Comparison of ENCODE assay signal across 13 cellular contexts in genomic region chr11:80103149-80103859, GRCh38.
DNase-seq lines count a peak whose midpoint lies in the region; FAIRE-seq and TF ChIP-seq lines count a peak whose summit lies in the region.
"Had no signal": no experiment of that assay in that cellular context is flagged by ENCODE, and none has a peak within 500 bp of the region (broad histone marks: within the 10 kb centered on the region; RNA-seq: fewer than 3 reads in every experiment).

No MANE protein-coding gene starts in this region.

- DNase-seq in ACHN (peak; percentile 90), HT1080 (ENCODE audit: low read depth) (peak; percentile 96), astrocyte of the cerebellum (ENCODE audit: low read depth) (peak; percentile 61), keratinocyte (ENCODE audit: low read depth, low spot score) (peak; percentile 75), frontal cortex (ENCODE audit: low spot score in 2 of 2) (no peak), C1 segment of cervical spinal cord (lab: John Stamatoyannopoulos, UW) (no peak)
- no peak for DNase-seq in activated CD4-positive, alpha-beta T cell treated with anti-CD3 and anti-CD28 coated beads, Interleukin-2, amount 50 U/mL, for 48 hours
- DNase-seq in NK-92 treated with Interleukin-12 subunit alpha and Interleukin-12 subunit beta, amount 100 ng/mL, for 24 hours (lab: John Stamatoyannopoulos, UW) = no peak
- DNase-seq: immature natural killer cell; naive thymus-derived CD4-positive, alpha-beta T cell; NCI-H82; stimulated activated CD4-positive, alpha-beta T cell treated with anti-CD3 and anti-CD28 coated beads, Interleukin-15, amount 100 ng/mL, for 24 hours; T-helper 2 cell had no signal

- TF ChIP-seq CTCF in astrocyte of the cerebellum (IDR thresholded peaks at IDR 0.05; ENCODE audit: low read depth, low read length, missing control alignments) (no peak), keratinocyte (optimal IDR thresholded peaks at IDR 0.05 in 1 of 3, IDR thresholded peaks at IDR 0.05 in 1 of 3, conservative IDR thresholded peaks at IDR 0.05 in 1 of 3; ENCODE audit: extremely low read depth in 1 of 3, insufficient read depth in 2 of 3, low read length in 3 of 3) (no peak)

- H3K27me3 ChIP-seq in keratinocyte (ENCODE audit: control insufficient read depth, extremely low read depth, insufficient read depth, low read length) = no peaks in the 10 kb centered on the region

- no peaks in the 10 kb centered on the region for H4K20me1 ChIP-seq in keratinocyte (ENCODE audit: control insufficient read depth, extremely low read depth, insufficient read depth, low read length)

- FAIRE-seq in keratinocyte (lab: Jason Lieb, UNC) (peak; percentile 81), frontal cortex (lab: Jason Lieb, UNC) (no peak)

- H3K79me2 ChIP-seq in keratinocyte (ENCODE audit: control insufficient read depth, insufficient read depth, low read length) = no peaks in the 10 kb centered on the region

- peak overlapping the region; percentile 29 for H3K27ac ChIP-seq in keratinocyte (ENCODE audit: control insufficient read depth, insufficient read depth, low read length)

- H3K9me1 ChIP-seq in keratinocyte (ENCODE audit: control insufficient read depth, extremely low read depth, insufficient read depth, low read length) = no peaks in the 10 kb centered on the region

- in situ Hi-C loops in ACHN (cut with HindIII; ENCODE audit: low pct_ligation_motif_present, low pct_unique_long_range_greater_than_20kb, low sequenced_read_pairs) (no loop called here), astrocyte of the cerebellum (cut with HindIII; ENCODE audit: low sequenced_read_pairs) (no loop called here)

- H3K9me3 ChIP-seq in keratinocyte (ENCODE audit: control insufficient read depth, low read depth, low read length) = no peaks in the 10 kb centered on the region

- H2AFZ ChIP-seq in keratinocyte (ENCODE audit: control insufficient read depth, low read length) = no peak overlapping the region

- H3K4me3 ChIP-seq in astrocyte of the cerebellum (ENCODE audit: low read depth, low read length) (no peak overlapping the region), keratinocyte (ENCODE audit: control insufficient read depth in 2 of 3, extremely low read depth in 1 of 3, insufficient read depth in 2 of 3, low read depth in 1 of 3, low read length in 3 of 3) (no peak overlapping the region)

- dilution Hi-C loops in keratinocyte (cut with MboI; ENCODE audit: extremely low pct_ligation_motif_present, low sequenced_read_pairs) = no loop called here

- H3K9ac ChIP-seq in keratinocyte (ENCODE audit: control insufficient read depth, extremely low read depth, insufficient read depth, low read length) = no peak overlapping the region

- peak overlapping the region; percentile 29 for H3K4me2 ChIP-seq in keratinocyte (ENCODE audit: control insufficient read depth, extremely low read depth, insufficient read depth, low read depth, low read length)

- H3K4me1 ChIP-seq in keratinocyte (ENCODE audit: control insufficient read depth, extremely low read depth, insufficient read depth, low read length) = peaks cover 10% of the 10 kb centered on the region

- H3K36me3 ChIP-seq in keratinocyte (ENCODE audit: control insufficient read depth in 2 of 2, extremely low read depth in 1 of 2, insufficient read depth in 2 of 2, low read length in 2 of 2) = no peaks in the 10 kb centered on the region

Comparison
In these comparisons a context has a peak if more than half of its experiments do, and no peak if none do; other contexts are left out.
1. DNase-seq: peak in ACHN (single experiment), HT1080 (single experiment), astrocyte of the cerebellum (single experiment) and keratinocyte (single experiment); none in frontal cortex (0 of 2), C1 segment of cervical spinal cord (0 of 14), activated CD4-positive, alpha-beta T cell treated with anti-CD3 and anti-CD28 coated beads, Interleukin-2, amount 50 U/mL, for 48 hours (0 of 2) and NK-92 treated with Interleukin-12 subunit alpha and Interleukin-12 subunit beta, amount 100 ng/mL, for 24 hours (single experiment).